10 cellular contexts compared by ENCODE assay signal in the genomic region with DNA sequence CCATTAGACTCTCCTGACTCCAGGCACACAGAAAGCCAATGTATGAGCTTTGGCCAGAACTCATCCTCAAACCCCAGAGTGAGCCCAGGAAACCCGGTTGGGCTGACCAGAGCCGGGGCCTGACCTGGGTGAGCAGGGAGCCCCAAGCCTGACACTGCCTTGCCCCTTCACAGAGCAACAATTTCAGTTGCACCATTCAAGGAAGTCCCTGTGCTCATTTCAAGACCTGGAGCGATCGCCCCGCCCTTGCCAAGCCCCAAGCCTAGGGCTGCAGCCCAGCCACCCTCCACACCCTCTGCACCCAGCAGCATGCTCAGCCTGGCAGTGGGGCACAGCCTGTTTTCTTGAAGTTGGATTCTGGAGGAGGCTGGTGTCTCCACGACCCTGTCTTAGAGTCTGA. TPM values are rescaled to one million over a fixed set of nuclear protein-coding genes. Genes with fewer than 3 reads are reported as not detected.
A peak's percentile ranks its signal among the peaks of the same experiment; 100 is the strongest.
DNase-seq lines count a peak whose midpoint lies in the region; ATAC-seq and TF ChIP-seq lines count a peak whose summit lies in the region.
"Had no signal": no experiment of that assay in that cellular context is flagged by ENCODE, and none has a peak within 500 bp of the region (broad histone marks: within the 10 kb centered on the region; RNA-seq: fewer than 3 reads in every experiment).

No MANE protein-coding gene starts in this region.

- H3K27me3 ChIP-seq in CD4-positive, alpha-beta T cell (ENCODE audit: control insufficient read depth, insufficient read depth, low read length) = peaks cover 11% of the 10 kb centered on the region
- H3K27me3 ChIP-seq in Panc1 (ENCODE audit: control insufficient read depth, insufficient read depth, low read length) = no peaks in the 10 kb centered on the region
- no peaks in the 10 kb centered on the region for H3K27me3 ChIP-seq in duodenal mucosa (ENCODE audit: control insufficient read depth in 1 of 2, insufficient read depth in 2 of 2, low read length in 2 of 2)
- H3K27me3 ChIP-seq in WERI-Rb-1 (ENCODE audit: insufficient read depth, low read depth, severe bottlenecking) = no peaks in the 10 kb centered on the region

- intact Hi-C loops in CD4-positive, alpha-beta T cell (cut with DNase I, micrococcal nuclease) = no loop called here
- intact Hi-C loops in Panc1 (cut with micrococcal nuclease; ENCODE audit: unreplicated experiment) = loop anchor here (10.0 kb wide), 1 partner anchor 202 kb away; no protein-coding TSS in a partner anchor

- peak overlapping the region; percentile 79 to 80; a peak in 3 of 4 replicates for H3K4me3 ChIP-seq in Panc1 (ENCODE audit: low read depth in 2 of 2, low read length in 2 of 2)
- peak overlapping the region; percentile 92 to 93 for H3K4me3 ChIP-seq in duodenal mucosa (ENCODE audit: low read depth in 1 of 2, low read length in 2 of 2)
- no peak overlapping the region for H3K4me3 ChIP-seq in WERI-Rb-1 (ENCODE audit: low read depth, low read length)

- H3K36me3 ChIP-seq in Panc1 (ENCODE audit: control insufficient read depth, insufficient read depth, low read length) = no peaks in the 10 kb centered on the region; the same call in 1 of the 2 replicates
- no peaks in the 10 kb centered on the region for H3K36me3 ChIP-seq in duodenal mucosa (ENCODE audit: control insufficient read depth in 1 of 2, insufficient read depth in 2 of 2, low read length in 2 of 2)
- H3K36me3 ChIP-seq in WERI-Rb-1 = no peaks in the 10 kb centered on the region

- H3K4me1 Mint-ChIP-seq in CD4-positive, alpha-beta T cell (ENCODE audit: low read depth) = peaks cover 35% of the 10 kb centered on the region
- peaks cover 38% of the 10 kb centered on the region for H3K4me1 Mint-ChIP-seq in nephron

- H3K9me3 ChIP-seq in CD4-positive, alpha-beta T cell (ENCODE audit: control insufficient read depth, low read length) = no peaks in the 10 kb centered on the region
- H3K9me3 ChIP-seq in Panc1 (ENCODE audit: control insufficient read depth, insufficient read depth, low read depth, low read length) (no peaks in the 10 kb centered on the region), duodenal mucosa (ENCODE audit: control insufficient read depth in 1 of 2, low read length in 2 of 2) (no peaks in the 10 kb centered on the region), WERI-Rb-1 (ENCODE audit: severe bottlenecking) (no peaks in the 10 kb centered on the region)

- no peak for TF ChIP-seq CTCF in CD4-positive, alpha-beta T cell (IDR thresholded peaks at IDR 0.05)
- TF ChIP-seq CTCF in Panc1 (IDR thresholded peaks at IDR 0.05) = no peak
- TF ChIP-seq CTCF in nephron (IDR thresholded peaks at IDR 0.05; ENCODE audit: unreplicated experiment in 3 of 3) = no peak
- no peak for TF ChIP-seq CTCF in GM20000 (IDR thresholded peaks at IDR 0.05; ENCODE audit: extremely low read depth, missing control alignments)
- TF ChIP-seq CTCF in WERI-Rb-1 (IDR thresholded peaks at IDR 0.05; ENCODE audit: low read depth, low read length) = no peak

- peak overlapping the region; percentile 40 for H3K27ac Mint-ChIP-seq in CD4-positive, alpha-beta T cell
- H3K27ac Mint-ChIP-seq in nephron = no peak overlapping the region

- H3K27ac ChIP-seq in CD4-positive, alpha-beta T cell (ENCODE audit: low read depth, low read length) = no peak overlapping the region
- H3K27ac ChIP-seq in Panc1 (ENCODE audit: low read length) (peak overlapping the region; percentile 90), duodenal mucosa (ENCODE audit: low read depth, low read length) (peak overlapping the region; percentile 93), WERI-Rb-1 (no peak overlapping the region)

- H3K9me3 Mint-ChIP-seq in CD4-positive, alpha-beta T cell = no peaks in the 10 kb centered on the region
- H3K9me3 Mint-ChIP-seq in nephron = no peaks in the 10 kb centered on the region

- CTCF ChIA-PET in CD4-positive, alpha-beta T cell (lab: Charles Lee) = interaction anchor here (1.4 to 2.6 kb wide), 2 partner anchors 16 to 159 kb away, joined by 5 to 7 read pairs; no protein-coding TSS in a partner anchor
- CTCF ChIA-PET in Panc1 (lab: Charles Lee) = interaction anchor here (0.5 kb wide), 1 partner anchor 45 kb away, joined by 3 read pairs; no protein-coding TSS in a partner anchor

- DNase-seq in CD4-positive, alpha-beta T cell = no peak
- DNase-seq in Panc1 (ENCODE audit: low read depth, low spot score) = no peak
- no peak for DNase-seq in GM20000 (ENCODE audit: low spot score)
- DNase-seq in AG08395 (ENCODE audit: low spot score) = no peak
- no peak for DNase-seq in WERI-Rb-1
- DNase-seq: GF-D8, OCI-M1 had no signal

- no TSS peak for BruUV-seq in Panc1 (replicated peaks; lab: Mats Ljungman, UMichigan)

- no peak for ATAC-seq in CD4-positive, alpha-beta T cell (ENCODE audit: poor library complexity)
- ATAC-seq in Panc1 (no peak), GM21515 (IDR thresholded peaks at IDR 0.05; ENCODE audit: unreplicated experiment) (no peak)

- in situ Hi-C loops in Panc1 (cut with HindIII; ENCODE audit: low pct_unique_long_range_greater_than_20kb, low sequenced_read_pairs) = no loop called here

- POLR2A ChIA-PET in CD4-positive, alpha-beta T cell (lab: Charles Lee) = interaction anchor here (1.1 to 4.7 kb wide), 3 partner anchors 49 to 395 kb away, joined by 3 to 48 read pairs (median 4); a partner anchor contains a TSS
- POLR2A ChIA-PET in Panc1 (lab: Charles Lee) = no interaction called here

- peak overlapping the region; percentile 97 to 98 for H3K9ac ChIP-seq in duodenal mucosa (ENCODE audit: low read depth in 1 of 2, low read length in 2 of 2)

- H3K4me1 ChIP-seq in Panc1 (ENCODE audit: control insufficient read depth, insufficient read depth, low read length) = peaks cover 51% of the 10 kb centered on the region
- peaks cover 53 to 59% of the 10 kb centered on the region in 2 donors for H3K4me1 ChIP-seq in duodenal mucosa (ENCODE audit: control insufficient read depth in 1 of 2, insufficient read depth in 2 of 2, low read length in 2 of 2)

- H3K27me3 Mint-ChIP-seq in CD4-positive, alpha-beta T cell = peaks cover 28% of the 10 kb centered on the region
- H3K27me3 Mint-ChIP-seq in nephron (ENCODE audit: low read depth) = peaks cover 39% of the 10 kb centered on the region

- H3K36me3 Mint-ChIP-seq in CD4-positive, alpha-beta T cell (ENCODE audit: low read depth) = peaks cover 5% of the 10 kb centered on the region
- no peaks in the 10 kb centered on the region for H3K36me3 Mint-ChIP-seq in nephron (ENCODE audit: low read depth)

- H3K4me3 Mint-ChIP-seq in CD4-positive, alpha-beta T cell = peak overlapping the region; percentile 59
- H3K4me3 Mint-ChIP-seq in nephron = peak overlapping the region; percentile 53 to 100 (median 83)

RNA-seq across cellular contexts. Expression of a gene that starts 2.3 kb away (rescaled TPM):
- total RNA-seq in CD4-positive, alpha-beta T cell = 10 to 100 TPM; 26.4 to 29.7 TPM
- 191 TPM for total RNA-seq in Panc1 (2021; ENCODE audit: unreplicated experiment)
- polyA plus RNA-seq in Panc1 (2012; ENCODE audit: insufficient read length) = 489 TPM

RNA-seq across cellular contexts. Expression of a gene that starts 18.3 kb away (rescaled TPM):
- 1 to 10 TPM; 2.1 to 2.2 TPM for total RNA-seq in CD4-positive, alpha-beta T cell
- total RNA-seq in Panc1 (2021; ENCODE audit: unreplicated experiment) = 0.10 TPM
- 0.40 TPM for polyA plus RNA-seq in Panc1 (2012; ENCODE audit: insufficient read length)

Comparison
In these comparisons a context has a peak if more than half of its experiments do, and no peak if none do; other contexts are left out.
1. H3K27ac ChIP-seq: peak in Panc1 (single experiment) and duodenal mucosa (single experiment); none in CD4-positive, alpha-beta T cell (single experiment) and WERI-Rb-1 (single experiment).